Comparison of ENCODE assay signal across 4 cellular contexts in the genomic region with DNA sequence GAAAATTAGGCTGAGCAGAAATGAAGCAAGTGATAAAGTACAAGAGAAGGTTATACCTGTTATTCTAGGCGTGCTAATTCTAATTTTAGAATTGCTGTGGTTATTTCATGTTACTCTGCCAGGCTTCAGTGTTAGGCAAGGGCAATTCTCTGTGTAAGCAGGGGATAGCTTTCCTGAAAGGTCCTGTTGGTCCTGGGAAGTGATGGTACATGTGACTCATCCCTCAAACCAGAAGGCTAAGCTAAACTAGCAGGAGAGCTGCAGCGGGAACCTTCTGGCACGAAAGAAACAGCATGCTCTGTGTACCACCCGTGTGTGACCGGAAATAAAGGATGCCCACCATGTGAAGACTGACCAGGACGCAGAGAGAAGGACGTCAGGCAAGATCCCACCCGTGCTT. TPM values are rescaled to one million over a fixed set of nuclear protein-coding genes. Genes with fewer than 3 reads are reported as not detected.
"Had no signal": no experiment of that assay in that cellular context is flagged by ENCODE, and none has a peak within 500 bp of the region (broad histone marks: within the 10 kb centered on the region; RNA-seq: fewer than 3 reads in every experiment).

No MANE protein-coding gene starts in this region.

RNA-seq across cellular contexts. Expression of gene FOXD4, which starts 8.7 kb away (rescaled TPM):
- total RNA-seq: activated CD4-positive, alpha-beta T cell treated with anti-CD3 and anti-CD28 coated beads, Interleukin-2, amount 10 ng/mL, durations not matched to agents 24 days and 14 days; activated CD8-positive, alpha-beta T cell treated with anti-CD3 and anti-CD28 coated beads for 36 hours; PC-9; Right ventricle myocardium superior had no signal
